Comparison of ENCODE assay signal across 26 cellular contexts in genomic region chr1:240407407-240407806, GRCh38.
"Had no signal": no experiment of that assay in that cellular context is flagged by ENCODE, and none has a peak within 500 bp of the region (broad histone marks: within the 10 kb centered on the region; RNA-seq: fewer than 3 reads in every experiment).

No MANE protein-coding gene starts in this region.

- H3K27ac ChIP-seq: colonic mucosa, epithelial cell of prostate, esophagus squamous epithelium, gastrocnemius medialis, heart right ventricle, left lung, lower lobe of right lung had no signal

- ATAC-seq: effector memory CD8-positive, alpha-beta T cell; esophagus mucosa; gastrocnemius medialis; heart right ventricle; left cardiac atrium; left lung; left ventricle myocardium superior; lower lobe of right lung; mucosa of descending colon had no signal

- H3K36me3 ChIP-seq: colonic mucosa, esophagus squamous epithelium, gastrocnemius medialis, heart right ventricle, left lung, lower lobe of right lung had no signal

- H3K27me3 ChIP-seq: colonic mucosa, esophagus squamous epithelium, gastrocnemius medialis, heart right ventricle, left lung had no signal

- FAIRE-seq: endometrium, islet of Langerhans, keratinocyte had no signal

- DNase-seq: colonic mucosa; cortex of kidney; effector CD8-positive, alpha-beta T cell; effector memory CD8-positive, alpha-beta T cell; endodermal cell; erythroblast; esophagus squamous epithelium; foreskin fibroblast; foreskin melanocyte; gastrocnemius medialis; glutamatergic neuron; head of caudate nucleus; heart right ventricle; hippocampal formation; left cardiac atrium; left ventricle myocardium superior; lower lobe of right lung; mesenchymal stem cell; mucosa of descending colon; naive B cell had no signal

- H3K4me1 ChIP-seq: colonic mucosa, esophagus squamous epithelium, gastrocnemius medialis, heart right ventricle, left lung, lower lobe of right lung had no signal

- H3K9me3 ChIP-seq: colonic mucosa, esophagus squamous epithelium, gastrocnemius medialis, heart right ventricle, left lung, lower lobe of right lung, mucosa of descending colon had no signal

- H3K4me3 ChIP-seq: colonic mucosa, esophagus squamous epithelium, gastrocnemius medialis, heart right ventricle, left lung, lower lobe of right lung, mucosa of descending colon had no signal
